Comparison of ENCODE assay signal across 8 cellular contexts in the genomic region with DNA sequence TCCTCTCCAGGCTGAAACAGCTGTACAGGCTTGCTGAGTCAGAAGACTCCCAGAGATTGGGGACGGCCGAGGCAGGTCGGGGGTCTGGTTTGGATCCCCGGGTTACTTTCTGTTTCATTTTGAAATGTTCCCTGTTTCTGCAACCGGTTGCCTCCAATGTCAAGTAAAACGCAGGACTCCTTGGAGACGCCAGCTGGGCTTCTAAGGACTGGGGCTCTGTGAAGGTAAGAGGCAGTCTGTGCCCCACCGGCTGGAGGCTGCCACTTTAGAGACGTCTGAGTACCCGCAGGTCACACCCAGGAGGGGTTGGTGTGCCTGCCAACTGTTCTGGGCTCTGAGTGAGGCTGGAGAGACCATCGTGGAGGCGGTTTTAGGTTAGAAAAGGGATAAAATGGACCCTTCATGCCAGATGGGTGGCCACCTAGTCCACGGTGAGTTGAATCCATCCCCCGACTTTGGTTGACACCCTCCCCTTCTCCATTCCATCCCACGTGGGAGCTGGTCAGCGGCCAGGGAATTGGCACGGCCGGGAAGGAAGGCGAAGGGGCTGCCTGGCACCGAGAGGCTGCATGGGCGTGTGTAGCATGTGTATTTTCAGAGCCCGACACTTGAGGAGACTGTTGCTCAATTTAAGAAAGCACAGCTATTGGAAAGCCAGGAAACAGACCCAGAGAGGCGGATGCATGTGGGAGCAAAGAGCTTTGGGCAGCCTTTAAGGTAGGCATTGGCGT.
DNase-seq lines count a peak whose midpoint lies in the region; ATAC-seq, FAIRE-seq and TF ChIP-seq lines count a peak whose summit lies in the region.

No MANE protein-coding gene starts in this region.

- H4K20me1 ChIP-seq in endothelial cell of umbilical vein (replicated peaks; ENCODE audit: control insufficient read depth, extremely low read depth, insufficient read depth, low read length), result no peaks in the 10 kb centered on the region

- H3K27ac ChIP-seq in endothelial cell of umbilical vein (ENCODE audit: insufficient read depth, low read depth, low read length), result peak overlapping the region; percentile 56
- H3K27ac ChIP-seq in lung (ENCODE audit: low read depth in 1 of 2, low read length in 1 of 2), result peak overlapping the region; percentile 60 to 90

- POLR2A ChIA-PET in endothelial cell of umbilical vein (lab: Charles Lee), result interaction anchor here (0.5 to 0.7 kb wide), 3 partner anchors 341 to 1351 kb away, joined by 3 read pairs; no protein-coding TSS in a partner anchor

- peak overlapping the region; percentile 95 for H3K4me2 ChIP-seq in endothelial cell of umbilical vein (ENCODE audit: insufficient read depth, low read length)

- H3K27me3 ChIP-seq in endothelial cell of umbilical vein (ENCODE audit: control insufficient read depth in 2 of 2, insufficient read depth in 2 of 2, low read length in 2 of 2) (no peaks in the 10 kb centered on the region), lung (ENCODE audit: control insufficient read depth, insufficient read depth) (no peaks in the 10 kb centered on the region)

- intact Hi-C loops in endothelial cell of umbilical vein (cut with micrococcal nuclease), result loop anchor here (1.0 to 5.0 kb wide), 5 partner anchors 57 to 755 kb away; a partner anchor contains a TSS

- H3K9me3 ChIP-seq in endothelial cell of umbilical vein (replicated peaks; ENCODE audit: control insufficient read depth, insufficient read depth, low read length) (no peaks in the 10 kb centered on the region), lung (ENCODE audit: control insufficient read depth in 2 of 2, insufficient read depth in 1 of 2, low read length in 1 of 2) (no peaks in the 10 kb centered on the region)

- TF ChIP-seq POLR2A in endothelial cell of umbilical vein (IDR thresholded peaks at IDR 0.05; ENCODE audit: low read depth, low read length), result no peak

- FAIRE-seq in endothelial cell of umbilical vein (lab: Jason Lieb, UNC), result peak; percentile 88

- peaks cover 14% of the 10 kb centered on the region for H3K4me1 ChIP-seq in endothelial cell of umbilical vein (ENCODE audit: control insufficient read depth, extremely low read depth, insufficient read depth, low read length)
- H3K4me1 ChIP-seq in lung (ENCODE audit: control insufficient read depth in 2 of 2, insufficient read depth in 2 of 2, low read length in 2 of 2), result peaks cover 3 to 12% of the 10 kb centered on the region in 2 donors

- H3K36me3 ChIP-seq in endothelial cell of umbilical vein (ENCODE audit: control insufficient read depth in 2 of 2, extremely low read depth in 1 of 2, insufficient read depth in 2 of 2, low read length in 2 of 2) (no peaks in the 10 kb centered on the region), lung (ENCODE audit: control insufficient read depth in 2 of 2, insufficient read depth in 2 of 2, low read length in 2 of 2) (no peaks in the 10 kb centered on the region)

- 1% methylated on average over 24 of the region's 24 CpGs for WGBS in lung, 2 donors

- dilution Hi-C loops in endothelial cell of umbilical vein (cut with MboI; ENCODE audit: extremely low pct_ligation_motif_present, low sequenced_read_pairs), result no loop called here

- H3K9me1 ChIP-seq in endothelial cell of umbilical vein (replicated peaks; ENCODE audit: control insufficient read depth, extremely low read depth, insufficient read depth, low read length), result no peaks in the 10 kb centered on the region

- DNase-seq in DMS79 (lab: John Stamatoyannopoulos, UW) (peak; percentile 42), LoVo (ENCODE audit: low spot score) (peak; percentile 6), endothelial cell of umbilical vein (ENCODE audit: low read depth, low spot score) (peak; percentile 76), lung (ENCODE audit: low spot score) (peak; percentile 85), NCI-H1694 (lab: John Stamatoyannopoulos, UW) (no peak)
- DNase-seq in activated CD8-positive, alpha-beta memory T cell treated with anti-CD3 and anti-CD28 coated beads for 24 hours, result peak; percentile 72
- peak; percentile 14 for DNase-seq in stimulated activated naive CD8-positive, alpha-beta T cell treated with anti-CD3 and anti-CD28 coated beads, Interleukin-15, Interleukin-2, amounts not matched to agents 100 U/mL and 50 U/mL, for 24 hours

- peak overlapping the region; percentile 89 for H2AFZ ChIP-seq in endothelial cell of umbilical vein (ENCODE audit: low read depth, low read length)

- peak overlapping the region; percentile 18 to 85 (median 50) for H3K4me3 ChIP-seq in endothelial cell of umbilical vein (replicated peaks in 1 of 3; ENCODE audit: insufficient read depth in 1 of 3, low read depth in 1 of 3, low read length in 3 of 3)
- peak overlapping the region; percentile 68 for H3K4me3 ChIP-seq in lung

- peak overlapping the region; percentile 71 for H3K9ac ChIP-seq in endothelial cell of umbilical vein (replicated peaks; ENCODE audit: extremely low read depth, insufficient read depth, low read length)

- TF ChIP-seq CTCF in endothelial cell of umbilical vein (IDR thresholded peaks at IDR 0.05; ENCODE audit: extremely low read depth in 1 of 2, insufficient read depth in 1 of 2, low read depth in 1 of 2, low read length in 2 of 2), result peak in 1 of 2 donors; percentile 3
- TF ChIP-seq CTCF in lung (IDR thresholded peaks at IDR 0.05; ENCODE audit: control extremely low read depth, extremely low read depth), result no peak

- no TSS peak for BruUV-seq in endothelial cell of umbilical vein (replicated peaks; lab: Mats Ljungman, UMichigan)

- CTCF ChIA-PET in endothelial cell of umbilical vein (lab: Charles Lee), result interaction anchor here (0.6 to 2.5 kb wide), 21 partner anchors 8 to 377 kb away, joined by 3 to 28 read pairs (median 3); a partner anchor contains a TSS

- ATAC-seq in lung (ENCODE audit: insufficient read depth, low FRiP score) (peak; percentile 88), GM21786 (IDR thresholded peaks at IDR 0.05; ENCODE audit: unreplicated experiment) (no peak)
- peak; percentile 63 for ATAC-seq in stimulated activated naive CD8-positive, alpha-beta T cell treated with anti-CD3 and anti-CD28 coated beads, Interleukin-15, Interleukin-2, amounts not matched to agents 100 U/mL and 50 U/mL, for 24 hours

- peaks cover 27% of the 10 kb centered on the region for H3K79me2 ChIP-seq in endothelial cell of umbilical vein (ENCODE audit: control insufficient read depth, insufficient read depth, low read length)

TF ChIP-seq in endothelial cell of umbilical vein, 7 proteins besides CTCF, POLR2A, EP300 and RAD21:
- TF ChIP-seq POLR2AphosphoS5 (IDR thresholded peaks at IDR 0.05; ENCODE audit: insufficient read depth, low read depth, low read length) (peak; percentile 11), MYC (IDR thresholded peaks at IDR 0.05; ENCODE audit: low read depth, low read length) (no peak), GATA2 (IDR thresholded peaks at IDR 0.05; ENCODE audit: insufficient read depth, insufficient read length, low read depth, low read length) (no peak), FOS (IDR thresholded peaks at IDR 0.05; ENCODE audit: borderline replicate concordance, insufficient read depth, low read length) (peak; percentile 34), JUN (IDR thresholded peaks at IDR 0.05; ENCODE audit: borderline replicate concordance, insufficient read depth, insufficient read length, low read depth) (no peak)
- TF ChIP-seq, protein P1, sequence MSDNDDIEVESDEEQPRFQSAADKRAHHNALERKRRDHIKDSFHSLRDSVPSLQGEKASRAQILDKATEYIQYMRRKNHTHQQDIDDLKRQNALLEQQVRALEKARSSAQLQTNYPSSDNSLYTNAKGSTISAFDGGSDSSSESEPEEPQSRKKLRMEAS (IDR thresholded peaks at IDR 0.05; ENCODE audit: insufficient read depth, insufficient read length), result peak; percentile 58
